ENCODE assay signal across 1 cellular context in the genomic region with DNA sequence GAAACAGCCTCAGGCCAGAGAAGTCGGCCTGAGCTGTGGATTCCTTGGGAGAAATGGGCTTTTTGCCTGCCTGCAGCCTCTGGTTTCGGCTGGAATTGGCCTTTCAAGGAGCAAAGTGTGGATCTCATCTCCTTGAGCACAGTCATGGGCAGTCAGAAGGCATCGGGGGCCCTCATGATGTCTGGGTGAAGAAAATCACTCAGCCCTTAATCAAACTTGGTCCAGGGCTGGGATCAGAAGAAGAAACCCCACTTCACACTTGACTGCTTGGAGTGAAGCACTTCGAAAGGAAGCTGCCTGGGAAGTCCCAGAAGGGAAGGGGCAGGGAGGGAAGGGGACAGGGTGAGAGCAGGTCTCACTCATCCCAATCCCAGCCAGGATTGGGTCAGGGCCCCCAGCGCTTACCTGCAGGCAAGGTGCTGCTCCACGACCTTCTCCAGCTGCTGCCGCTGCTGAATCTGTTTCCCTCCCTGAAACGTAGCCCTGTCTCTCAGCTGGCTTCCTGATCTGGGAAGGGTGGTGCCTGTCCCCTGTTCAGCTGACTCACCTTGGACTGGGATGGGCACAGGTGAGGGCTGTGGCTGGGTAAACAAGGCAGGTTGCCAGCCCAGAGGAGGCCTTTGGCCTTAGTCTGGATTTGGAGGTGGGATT.
TF ChIP-seq lines count a peak whose summit lies in the region.

A gene with protein sequence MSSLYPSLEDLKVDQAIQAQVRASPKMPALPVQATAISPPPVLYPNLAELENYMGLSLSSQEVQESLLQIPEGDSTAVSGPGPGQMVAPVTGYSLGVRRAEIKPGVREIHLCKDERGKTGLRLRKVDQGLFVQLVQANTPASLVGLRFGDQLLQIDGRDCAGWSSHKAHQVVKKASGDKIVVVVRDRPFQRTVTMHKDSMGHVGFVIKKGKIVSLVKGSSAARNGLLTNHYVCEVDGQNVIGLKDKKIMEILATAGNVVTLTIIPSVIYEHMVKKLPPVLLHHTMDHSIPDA (minus strand): TSS at position 460 of the 651 bp plus-strand sequence. CDS start 8,723 bp downstream, outside the sequence.

TF ChIP-seq in GM23338, 12 proteins besides CTCF, POLR2A, EP300 and RAD21 (continued from another document):
- TF ChIP-seq, protein P1, sequence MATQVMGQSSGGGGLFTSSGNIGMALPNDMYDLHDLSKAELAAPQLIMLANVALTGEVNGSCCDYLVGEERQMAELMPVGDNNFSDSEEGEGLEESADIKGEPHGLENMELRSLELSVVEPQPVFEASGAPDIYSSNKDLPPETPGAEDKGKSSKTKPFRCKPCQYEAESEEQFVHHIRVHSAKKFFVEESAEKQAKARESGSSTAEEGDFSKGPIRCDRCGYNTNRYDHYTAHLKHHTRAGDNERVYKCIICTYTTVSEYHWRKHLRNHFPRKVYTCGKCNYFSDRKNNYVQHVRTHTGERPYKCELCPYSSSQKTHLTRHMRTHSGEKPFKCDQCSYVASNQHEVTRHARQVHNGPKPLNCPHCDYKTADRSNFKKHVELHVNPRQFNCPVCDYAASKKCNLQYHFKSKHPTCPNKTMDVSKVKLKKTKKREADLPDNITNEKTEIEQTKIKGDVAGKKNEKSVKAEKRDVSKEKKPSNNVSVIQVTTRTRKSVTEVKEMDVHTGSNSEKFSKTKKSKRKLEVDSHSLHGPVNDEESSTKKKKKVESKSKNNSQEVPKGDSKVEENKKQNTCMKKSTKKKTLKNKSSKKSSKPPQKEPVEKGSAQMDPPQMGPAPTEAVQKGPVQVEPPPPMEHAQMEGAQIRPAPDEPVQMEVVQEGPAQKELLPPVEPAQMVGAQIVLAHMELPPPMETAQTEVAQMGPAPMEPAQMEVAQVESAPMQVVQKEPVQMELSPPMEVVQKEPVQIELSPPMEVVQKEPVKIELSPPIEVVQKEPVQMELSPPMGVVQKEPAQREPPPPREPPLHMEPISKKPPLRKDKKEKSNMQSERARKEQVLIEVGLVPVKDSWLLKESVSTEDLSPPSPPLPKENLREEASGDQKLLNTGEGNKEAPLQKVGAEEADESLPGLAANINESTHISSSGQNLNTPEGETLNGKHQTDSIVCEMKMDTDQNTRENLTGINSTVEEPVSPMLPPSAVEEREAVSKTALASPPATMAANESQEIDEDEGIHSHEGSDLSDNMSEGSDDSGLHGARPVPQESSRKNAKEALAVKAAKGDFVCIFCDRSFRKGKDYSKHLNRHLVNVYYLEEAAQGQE (IDR thresholded peaks at IDR 0.05; ENCODE audit: unreplicated experiment) = no peak
- TF ChIP-seq ZNF114 (CRISPR knock-in tag; IDR thresholded peaks at IDR 0.05) (no peak), EZH2 (IDR thresholded peaks at IDR 0.05; ENCODE audit: low read depth, unreplicated experiment) (no peak)
